In the genomic region with DNA sequence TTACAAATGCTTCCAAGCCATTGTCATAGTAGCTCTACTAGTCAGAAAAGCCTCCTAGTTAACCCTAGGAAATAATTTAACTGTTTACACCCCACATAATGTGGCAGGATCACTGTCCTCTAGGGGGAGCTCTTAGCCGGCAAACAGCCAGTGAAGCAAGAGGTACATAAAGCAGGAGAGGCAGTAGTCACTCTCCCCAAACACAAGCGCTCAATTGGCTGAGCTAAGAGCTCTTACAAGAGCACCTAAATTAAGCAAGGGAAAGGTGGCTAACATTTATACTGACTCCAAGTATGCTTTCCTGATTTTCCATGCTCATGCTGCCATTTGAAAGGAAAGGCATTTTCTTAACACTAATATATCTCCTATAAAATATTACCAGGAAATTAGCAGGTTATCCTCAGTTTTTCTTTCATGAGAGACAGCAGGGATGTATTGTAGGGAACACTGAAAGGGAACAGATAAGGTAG, we compare ENCODE assay signal across 8 cellular contexts. TPM values are rescaled to one million over a fixed set of nuclear protein-coding genes. Genes with fewer than 3 reads are reported as not detected.
A peak's percentile ranks its signal among the peaks of the same experiment; 100 is the strongest.
DNase-seq lines count a peak whose midpoint lies in the region; ATAC-seq, FAIRE-seq and TF ChIP-seq lines count a peak whose summit lies in the region.

No MANE protein-coding gene starts in this region.

- peak; percentile 16 for DNase-seq in activated gamma-delta T cell treated with Interleukin-2 at 50 U/mL for 16 hours
- no peak for DNase-seq in activated gamma-delta T cell (lab: John Stamatoyannopoulos, UW)
- DNase-seq in NCI-H2081 (lab: John Stamatoyannopoulos, UW) = peak; percentile 85 to 89
- peak; percentile 27 for DNase-seq in T-helper 9 cell
- no peak for DNase-seq in GM12878 (ENCODE audit: low read depth, low spot score)
- DNase-seq in kidney glomerular epithelial cell (lab: John Stamatoyannopoulos, UW) = peak; percentile 81
- DNase-seq in stimulated activated CD8-positive, alpha-beta memory T cell treated with anti-CD3 and anti-CD28 coated beads, Interleukin-7, amount 100 ng/mL, for 4 hours (ENCODE audit: low read depth in 2 of 2) = peak; percentile 3 to 14

- SMC1A ChIA-PET in GM12878 (lab: Charles Lee; ENCODE audit: uncharacterized antibody, unreplicated experiment) = interaction anchor here (0.6 to 2.5 kb wide), 24 partner anchors 9 to 956 kb away, joined by 3 to 13 read pairs (median 3); a partner anchor contains a TSS

- WGBS in GM12878 (ENCODE audit: insufficient coverage, insufficient replicate concordance, low lambda C conversion rate, missing lambda C conversion rate) = 3% methylated on average over 2 of the region's 2 CpGs

- intact Hi-C loops in GM12878 (cut with micrococcal nuclease; ENCODE audit: unreplicated experiment) = loop anchor here (1.0 to 2.0 kb wide), 2 partner anchors 38 to 78 kb away; a partner anchor contains a TSS

- no peaks in the 10 kb centered on the region for H3K79me2 ChIP-seq in GM12878 (ENCODE audit: control insufficient read depth, insufficient read depth, low read length)

- peak; percentile 65 for TF ChIP-seq RAD21 in GM12878 (IDR thresholded peaks at IDR 0.05; ENCODE audit: insufficient read depth, low read depth, low read length)

- no peaks in the 10 kb centered on the region for H3K27me3 ChIP-seq in GM12878 (replicated peaks in 1 of 2; ENCODE audit: control insufficient read depth in 2 of 2, insufficient read depth in 2 of 2, low read length in 1 of 2)

- no peaks in the 10 kb centered on the region for H3K36me3 ChIP-seq in GM12878 (ENCODE audit: control insufficient read depth in 2 of 2, insufficient read depth in 2 of 2, low read length in 1 of 2)

- peak; percentile 76 for FAIRE-seq in GM12878 (lab: Jason Lieb, UNC)

- H4K20me1 ChIP-seq in GM12878 (ENCODE audit: control insufficient read depth, insufficient read depth) = no peaks in the 10 kb centered on the region

- no peak overlapping the region for H2AFZ ChIP-seq in GM12878 (ENCODE audit: control insufficient read depth, low read depth, low read length)

- BruUV-seq in GM12878 (replicated peaks; lab: Mats Ljungman, UMichigan) = no TSS peak

- POLR2A ChIA-PET in GM12878 (lab: Charles Lee) = no interaction called here

- no peak for TF ChIP-seq EP300 in GM12878 (IDR thresholded peaks at IDR 0.05; ENCODE audit: borderline replicate concordance in 1 of 2, control insufficient read depth in 1 of 2, low read depth in 2 of 2, low read length in 2 of 2)

- H3K9ac ChIP-seq in GM12878 (ENCODE audit: control insufficient read depth, insufficient read depth, low read length) = no peak overlapping the region

- no peaks in the 10 kb centered on the region for H3K9me3 ChIP-seq in GM12878 (replicated peaks; ENCODE audit: control insufficient read depth, insufficient read depth, low read length)

- peak; percentile 64 to 76 (median 67) for TF ChIP-seq CTCF in GM12878 (IDR thresholded peaks at IDR 0.05 in 2 of 3, conservative IDR thresholded peaks at IDR 0.05 in 1 of 3; ENCODE audit: control insufficient read depth in 2 of 3, extremely low read depth in 1 of 3, insufficient read depth in 1 of 3, low read depth in 3 of 3, low read length in 3 of 3)

- in situ Hi-C loops in GM12878 (cut with MboI) = loop anchor here (25.0 kb wide), 1 partner anchor 336 kb away; no protein-coding TSS in a partner anchor

- ATAC-seq in HG02981 (IDR thresholded peaks at IDR 0.05; ENCODE audit: unreplicated experiment) (peak; percentile 79), GM12878 (peak; percentile 97)

- RAD21 ChIA-PET in GM12878 (lab: Charles Lee; ENCODE audit: unreplicated experiment) = interaction anchor here (0.6 to 2.5 kb wide), 15 partner anchors 14 to 341 kb away, joined by 3 to 18 read pairs (median 5); a partner anchor contains a TSS

- H3K27ac ChIP-seq in GM12878 (ENCODE audit: control insufficient read depth, insufficient read depth) = no peak overlapping the region

- CTCF ChIA-PET in GM12878 (lab: Yijun Ruan, JAX) = interaction anchor here (0.6 to 4.0 kb wide), 65 partner anchors 8 to 844 kb away, joined by 3 to 53 read pairs (median 4); a partner anchor contains a TSS

- no peak for TF ChIP-seq POLR2A in GM12878 (IDR thresholded peaks at IDR 0.05; ENCODE audit: low read depth, low read length)

- no peaks in the 10 kb centered on the region for H3K4me1 ChIP-seq in GM12878 (ENCODE audit: control insufficient read depth, insufficient read depth, low read length)

- H3K4me3 ChIP-seq in GM12878 = no peak overlapping the region

- no peak overlapping the region for H3K4me2 ChIP-seq in GM12878 (ENCODE audit: control insufficient read depth, insufficient read depth)

TF ChIP-seq in GM12878, 131 proteins besides CTCF, POLR2A, EP300 and RAD21:
- TF ChIP-seq BHLHE40 (IDR thresholded peaks at IDR 0.05; ENCODE audit: borderline replicate concordance in 1 of 2, low read depth in 2 of 2, low read length in 1 of 2) (0 out of 4 replicates have a peak, but pooled peaks of 1 of the 2 experiments have one; percentile 13), SMC3 (IDR thresholded peaks at IDR 0.05; ENCODE audit: borderline replicate concordance, low read length) (peak; percentile 41; the same call in 1 of the 2 replicates), CHD4 (IDR thresholded peaks at IDR 0.05) (no peak), SMARCA5 (IDR thresholded peaks at IDR 0.05) (peak; percentile 88)

RNA-seq across cellular contexts. Expression of a gene that starts 37.6 kb away (rescaled TPM):
- total RNA-seq in GM12878 (2013; cell fraction: nucleolus; rRNA removed) = 3.0 and 6.1 TPM in 2 replicates
- total RNA-seq in GM12878 (2014; rRNA removed) (2.3 and 2.5 TPM in 2 replicates), GM12878 (2014; rRNA removed; fragmentation: Illumina TruSeq; extraction: Trizol) (3.6 and 3.9 TPM in 2 replicates), GM12878 (2021) (6.5 and 8.1 TPM in 2 replicates)
- 1.2 TPM for polyA plus RNA-seq in GM12878 (2011; ENCODE audit: low read depth)
- polyA plus RNA-seq in GM12878 (2011; rRNA removed) (5.6 and 6.0 TPM in 2 replicates), GM12878 (2014; fragmentation: Illumina TruSeq; extraction: Trizol) (5.0 and 5.4 TPM in 2 replicates), GM12878 (2014; fragmentation: Nextera tagmentation; extraction: Ambion mirVana) (1 to 10 TPM; 1.8 to 2.3 TPM), GM12878 (2014; rRNA removed) (3.4 and 3.5 TPM in 2 replicates), GM12878 (2016; fragmentation: Nextera tagmentation; extraction: Ambion mirVana) (1 to 10 TPM; 5.2 to 7.7 TPM)
- polyA plus RNA-seq in GM12878 (2011; cell fraction: cytosol; rRNA removed) = 4.8 and 5.1 TPM in 2 replicates
- polyA plus RNA-seq in GM12878 (2011; cell fraction: nucleus; rRNA removed) = 2.5 and 2.6 TPM in 2 replicates
- 1.4 and 1.7 TPM in 2 replicates for polyA plus RNA-seq in GM12878 (2012)
- 8.9 and 12.4 TPM in 2 replicates for polyA minus RNA-seq in GM12878 (2011; rRNA and poly(A)+ RNA removed)
- 5.3 and 8.3 TPM in 2 replicates for polyA minus RNA-seq in GM12878 (2011; cell fraction: cytosol; rRNA and poly(A)+ RNA removed)
- 4.1 and 12.8 TPM in 2 replicates for polyA minus RNA-seq in GM12878 (2011; cell fraction: nucleus; rRNA and poly(A)+ RNA removed)

Comparison
In these comparisons a context has a peak if more than half of its experiments do, and no peak if none do; other contexts are left out.
1. DNase-seq: peak in activated gamma-delta T cell treated with Interleukin-2 at 50 U/mL for 16 hours (single experiment), NCI-H2081 (2 of 2), T-helper 9 cell (single experiment), kidney glomerular epithelial cell (single experiment) and stimulated activated CD8-positive, alpha-beta memory T cell treated with anti-CD3 and anti-CD28 coated beads, Interleukin-7, amount 100 ng/mL, for 4 hours (2 of 2); none in activated gamma-delta T cell (single experiment) and GM12878 (single experiment).